1 cellular context compared by ENCODE assay signal in the genomic region with DNA sequence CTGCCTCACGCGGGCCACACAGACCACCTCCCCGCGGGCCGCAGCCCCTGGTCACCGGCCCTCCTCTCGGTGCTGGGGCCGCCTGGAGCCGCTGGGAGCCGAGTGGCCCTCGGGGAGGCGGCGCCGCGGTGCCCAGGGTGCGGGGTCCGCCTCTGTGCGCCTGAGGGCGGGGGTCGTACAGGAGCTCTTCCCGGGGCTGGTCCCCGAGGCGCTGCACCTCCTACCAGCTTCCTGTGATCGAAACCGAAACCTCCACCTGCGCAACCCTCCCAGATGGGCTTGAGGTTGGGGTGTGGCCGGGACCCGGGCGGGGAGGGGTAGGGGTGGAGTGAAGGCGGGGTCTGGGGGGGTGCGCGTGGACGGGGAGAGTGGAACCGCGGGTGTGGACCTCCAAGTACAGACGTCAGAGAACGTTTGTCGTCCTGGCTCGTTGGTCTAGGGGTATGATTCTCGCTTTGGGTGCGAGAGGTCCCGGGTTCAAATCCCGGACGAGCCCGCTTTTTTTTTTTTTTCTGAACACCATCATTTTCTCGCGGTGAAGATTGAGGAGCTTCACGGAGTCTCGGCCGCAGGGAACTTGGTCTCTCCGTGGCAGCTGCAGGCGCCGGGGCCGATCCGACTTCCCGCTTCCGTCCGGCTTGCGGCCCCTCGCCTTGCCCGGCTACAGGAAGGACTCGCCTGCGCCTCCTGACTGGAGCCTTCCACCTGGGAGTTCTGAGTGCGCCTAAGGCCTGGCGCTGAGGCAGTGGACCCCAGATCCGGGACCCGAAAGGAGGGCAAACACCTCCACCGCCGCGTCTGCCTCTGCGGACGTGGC.
TF ChIP-seq lines count a peak whose summit lies in the region.

No MANE protein-coding gene starts in this region.

TF ChIP-seq in HepG2, 621 proteins besides CTCF, POLR2A, EP300 and RAD21 (continued from another document and continues in another):
- TF ChIP-seq, protein P1, sequence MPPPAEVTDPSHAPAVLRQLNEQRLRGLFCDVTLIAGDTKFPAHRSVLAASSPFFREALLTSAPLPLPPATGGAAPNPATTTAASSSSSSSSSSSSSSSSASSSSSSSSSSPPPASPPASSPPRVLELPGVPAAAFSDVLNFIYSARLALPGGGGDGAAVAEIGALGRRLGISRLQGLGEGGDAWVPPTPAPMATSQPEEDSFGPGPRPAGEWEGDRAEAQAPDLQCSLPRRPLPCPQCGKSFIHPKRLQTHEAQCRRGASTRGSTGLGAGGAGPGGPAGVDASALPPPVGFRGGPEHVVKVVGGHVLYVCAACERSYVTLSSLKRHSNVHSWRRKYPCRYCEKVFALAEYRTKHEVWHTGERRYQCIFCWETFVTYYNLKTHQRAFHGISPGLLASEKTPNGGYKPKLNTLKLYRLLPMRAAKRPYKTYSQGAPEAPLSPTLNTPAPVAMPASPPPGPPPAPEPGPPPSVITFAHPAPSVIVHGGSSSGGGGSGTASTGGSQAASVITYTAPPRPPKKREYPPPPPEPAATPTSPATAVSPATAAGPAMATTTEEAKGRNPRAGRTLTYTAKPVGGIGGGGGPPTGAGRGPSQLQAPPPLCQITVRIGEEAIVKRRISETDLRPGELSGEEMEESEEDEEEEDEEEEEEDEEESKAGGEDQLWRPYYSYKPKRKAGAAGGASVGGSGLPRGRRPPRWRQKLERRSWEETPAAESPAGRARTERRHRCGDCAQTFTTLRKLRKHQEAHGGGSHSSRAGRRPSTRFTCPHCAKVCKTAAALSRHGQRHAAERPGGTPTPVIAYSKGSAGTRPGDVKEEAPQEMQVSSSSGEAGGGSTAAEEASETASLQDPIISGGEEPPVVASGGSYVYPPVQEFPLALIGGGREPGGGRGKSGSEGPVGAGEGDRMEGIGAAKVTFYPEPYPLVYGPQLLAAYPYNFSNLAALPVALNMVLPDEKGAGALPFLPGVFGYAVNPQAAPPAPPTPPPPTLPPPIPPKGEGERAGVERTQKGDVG (CRISPR knock-in tag; IDR thresholded peaks at IDR 0.05; ENCODE audit: borderline replicate concordance): peak; percentile 61; the same call in 1 of the 2 replicates
- TF ChIP-seq, protein P2, sequence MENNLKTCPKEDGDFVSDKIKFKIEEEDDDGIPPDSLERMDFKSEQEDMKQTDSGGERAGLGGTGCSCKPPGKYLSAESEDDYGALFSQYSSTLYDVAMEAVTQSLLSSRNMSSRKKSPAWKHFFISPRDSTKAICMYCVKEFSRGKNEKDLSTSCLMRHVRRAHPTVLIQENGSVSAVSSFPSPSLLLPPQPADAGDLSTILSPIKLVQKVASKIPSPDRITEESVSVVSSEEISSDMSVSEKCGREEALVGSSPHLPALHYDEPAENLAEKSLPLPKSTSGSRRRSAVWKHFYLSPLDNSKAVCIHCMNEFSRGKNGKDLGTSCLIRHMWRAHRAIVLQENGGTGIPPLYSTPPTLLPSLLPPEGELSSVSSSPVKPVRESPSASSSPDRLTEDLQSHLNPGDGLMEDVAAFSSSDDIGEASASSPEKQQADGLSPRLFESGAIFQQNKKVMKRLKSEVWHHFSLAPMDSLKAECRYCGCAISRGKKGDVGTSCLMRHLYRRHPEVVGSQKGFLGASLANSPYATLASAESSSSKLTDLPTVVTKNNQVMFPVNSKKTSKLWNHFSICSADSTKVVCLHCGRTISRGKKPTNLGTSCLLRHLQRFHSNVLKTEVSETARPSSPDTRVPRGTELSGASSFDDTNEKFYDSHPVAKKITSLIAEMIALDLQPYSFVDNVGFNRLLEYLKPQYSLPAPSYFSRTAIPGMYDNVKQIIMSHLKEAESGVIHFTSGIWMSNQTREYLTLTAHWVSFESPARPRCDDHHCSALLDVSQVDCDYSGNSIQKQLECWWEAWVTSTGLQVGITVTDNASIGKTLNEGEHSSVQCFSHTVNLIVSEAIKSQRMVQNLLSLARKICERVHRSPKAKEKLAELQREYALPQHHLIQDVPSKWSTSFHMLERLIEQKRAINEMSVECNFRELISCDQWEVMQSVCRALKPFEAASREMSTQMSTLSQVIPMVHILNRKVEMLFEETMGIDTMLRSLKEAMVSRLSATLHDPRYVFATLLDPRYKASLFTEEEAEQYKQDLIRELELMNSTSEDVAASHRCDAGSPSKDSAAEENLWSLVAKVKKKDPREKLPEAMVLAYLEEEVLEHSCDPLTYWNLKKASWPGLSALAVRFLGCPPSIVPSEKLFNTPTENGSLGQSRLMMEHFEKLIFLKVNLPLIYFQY (CRISPR knock-in tag; IDR thresholded peaks at IDR 0.05; ENCODE audit: borderline replicate concordance): no peak
- TF ChIP-seq, protein P3, sequence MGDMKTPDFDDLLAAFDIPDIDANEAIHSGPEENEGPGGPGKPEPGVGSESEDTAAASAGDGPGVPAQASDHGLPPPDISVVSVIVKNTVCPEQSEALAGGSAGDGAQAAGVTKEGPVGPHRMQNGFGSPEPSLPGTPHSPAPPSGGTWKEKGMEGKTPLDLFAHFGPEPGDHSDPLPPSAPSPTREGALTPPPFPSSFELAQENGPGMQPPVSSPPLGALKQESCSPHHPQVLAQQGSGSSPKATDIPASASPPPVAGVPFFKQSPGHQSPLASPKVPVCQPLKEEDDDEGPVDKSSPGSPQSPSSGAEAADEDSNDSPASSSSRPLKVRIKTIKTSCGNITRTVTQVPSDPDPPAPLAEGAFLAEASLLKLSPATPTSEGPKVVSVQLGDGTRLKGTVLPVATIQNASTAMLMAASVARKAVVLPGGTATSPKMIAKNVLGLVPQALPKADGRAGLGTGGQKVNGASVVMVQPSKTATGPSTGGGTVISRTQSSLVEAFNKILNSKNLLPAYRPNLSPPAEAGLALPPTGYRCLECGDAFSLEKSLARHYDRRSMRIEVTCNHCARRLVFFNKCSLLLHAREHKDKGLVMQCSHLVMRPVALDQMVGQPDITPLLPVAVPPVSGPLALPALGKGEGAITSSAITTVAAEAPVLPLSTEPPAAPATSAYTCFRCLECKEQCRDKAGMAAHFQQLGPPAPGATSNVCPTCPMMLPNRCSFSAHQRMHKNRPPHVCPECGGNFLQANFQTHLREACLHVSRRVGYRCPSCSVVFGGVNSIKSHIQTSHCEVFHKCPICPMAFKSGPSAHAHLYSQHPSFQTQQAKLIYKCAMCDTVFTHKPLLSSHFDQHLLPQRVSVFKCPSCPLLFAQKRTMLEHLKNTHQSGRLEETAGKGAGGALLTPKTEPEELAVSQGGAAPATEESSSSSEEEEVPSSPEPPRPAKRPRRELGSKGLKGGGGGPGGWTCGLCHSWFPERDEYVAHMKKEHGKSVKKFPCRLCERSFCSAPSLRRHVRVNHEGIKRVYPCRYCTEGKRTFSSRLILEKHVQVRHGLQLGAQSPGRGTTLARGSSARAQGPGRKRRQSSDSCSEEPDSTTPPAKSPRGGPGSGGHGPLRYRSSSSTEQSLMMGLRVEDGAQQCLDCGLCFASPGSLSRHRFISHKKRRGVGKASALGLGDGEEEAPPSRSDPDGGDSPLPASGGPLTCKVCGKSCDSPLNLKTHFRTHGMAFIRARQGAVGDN (CRISPR knock-in tag; IDR thresholded peaks at IDR 0.05): peak; percentile 56
- TF ChIP-seq KLF6 (CRISPR knock-in tag; IDR thresholded peaks at IDR 0.05) (no peak; the same call in 1 of the 2 replicates), HNRNPK (IDR thresholded peaks at IDR 0.05; ENCODE audit: low read depth, low read length, poor library complexity, severe bottlenecking) (peak; percentile 27), YY1 (IDR thresholded peaks at IDR 0.05; ENCODE audit: insufficient read depth, insufficient replicate concordance, low read depth, low read length) (peak; percentile 4), THAP11 (CRISPR knock-in tag; IDR thresholded peaks at IDR 0.05) (peak; percentile 64; the same call in 1 of the 2 replicates), NONO (IDR thresholded peaks at IDR 0.05) (no peak), NONO (CRISPR knock-in tag; conservative IDR thresholded peaks at IDR 0.05) (0 out of 2 replicates have a peak, but pooled peaks have one; percentile 50), ZNF605 (CRISPR knock-in tag; IDR thresholded peaks at IDR 0.05) (0 out of 2 replicates have a peak, but pooled peaks have one; percentile 20), ZNF788 (CRISPR knock-in tag; IDR thresholded peaks at IDR 0.05; ENCODE audit: borderline replicate concordance) (peak; percentile 54; the same call in 1 of the 2 replicates), MED1 (CRISPR knock-in tag; IDR thresholded peaks at IDR 0.05) (peak; percentile 55; the same call in 1 of the 2 replicates), ZNF446 (CRISPR knock-in tag; IDR thresholded peaks at IDR 0.05) (no peak), BRCA1 (CRISPR knock-in tag; IDR thresholded peaks at IDR 0.05) (no peak), ZNF350 (CRISPR knock-in tag; IDR thresholded peaks at IDR 0.05; ENCODE audit: borderline replicate concordance, low read depth) (peak; percentile 51; the same call in 1 of the 2 replicates), MAZ (IDR thresholded peaks at IDR 0.05; ENCODE audit: borderline replicate concordance, low read depth, low read length) (peak; percentile 84), MAZ (CRISPR knock-in tag; IDR thresholded peaks at IDR 0.05; ENCODE audit: low read depth) (peak; percentile 68), MIXL1 (CRISPR knock-in tag; IDR thresholded peaks at IDR 0.05) (peak; percentile 38; the same call in 1 of the 2 replicates), ZNF773 (CRISPR knock-in tag; IDR thresholded peaks at IDR 0.05; ENCODE audit: borderline replicate concordance) (no peak), RARA (CRISPR knock-in tag; IDR thresholded peaks at IDR 0.05) (no peak), RXRB (CRISPR knock-in tag; IDR thresholded peaks at IDR 0.05; ENCODE audit: borderline replicate concordance) (0 out of 2 replicates have a peak, but pooled peaks have one; percentile 18), HCFC1 (IDR thresholded peaks at IDR 0.05; ENCODE audit: low read depth, low read length) (no peak)
- TF ChIP-seq, protein P4, sequence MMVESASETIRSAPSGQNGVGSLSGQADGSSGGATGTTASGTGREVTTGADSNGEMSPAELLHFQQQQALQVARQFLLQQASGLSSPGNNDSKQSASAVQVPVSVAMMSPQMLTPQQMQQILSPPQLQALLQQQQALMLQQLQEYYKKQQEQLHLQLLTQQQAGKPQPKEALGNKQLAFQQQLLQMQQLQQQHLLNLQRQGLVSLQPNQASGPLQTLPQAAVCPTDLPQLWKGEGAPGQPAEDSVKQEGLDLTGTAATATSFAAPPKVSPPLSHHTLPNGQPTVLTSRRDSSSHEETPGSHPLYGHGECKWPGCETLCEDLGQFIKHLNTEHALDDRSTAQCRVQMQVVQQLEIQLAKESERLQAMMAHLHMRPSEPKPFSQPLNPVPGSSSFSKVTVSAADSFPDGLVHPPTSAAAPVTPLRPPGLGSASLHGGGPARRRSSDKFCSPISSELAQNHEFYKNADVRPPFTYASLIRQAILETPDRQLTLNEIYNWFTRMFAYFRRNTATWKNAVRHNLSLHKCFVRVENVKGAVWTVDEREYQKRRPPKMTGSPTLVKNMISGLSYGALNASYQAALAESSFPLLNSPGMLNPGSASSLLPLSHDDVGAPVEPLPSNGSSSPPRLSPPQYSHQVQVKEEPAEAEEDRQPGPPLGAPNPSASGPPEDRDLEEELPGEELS (CRISPR knock-in tag; IDR thresholded peaks at IDR 0.05): peak; percentile 23; the same call in 1 of the 2 replicates
- TF ChIP-seq, protein P5, sequence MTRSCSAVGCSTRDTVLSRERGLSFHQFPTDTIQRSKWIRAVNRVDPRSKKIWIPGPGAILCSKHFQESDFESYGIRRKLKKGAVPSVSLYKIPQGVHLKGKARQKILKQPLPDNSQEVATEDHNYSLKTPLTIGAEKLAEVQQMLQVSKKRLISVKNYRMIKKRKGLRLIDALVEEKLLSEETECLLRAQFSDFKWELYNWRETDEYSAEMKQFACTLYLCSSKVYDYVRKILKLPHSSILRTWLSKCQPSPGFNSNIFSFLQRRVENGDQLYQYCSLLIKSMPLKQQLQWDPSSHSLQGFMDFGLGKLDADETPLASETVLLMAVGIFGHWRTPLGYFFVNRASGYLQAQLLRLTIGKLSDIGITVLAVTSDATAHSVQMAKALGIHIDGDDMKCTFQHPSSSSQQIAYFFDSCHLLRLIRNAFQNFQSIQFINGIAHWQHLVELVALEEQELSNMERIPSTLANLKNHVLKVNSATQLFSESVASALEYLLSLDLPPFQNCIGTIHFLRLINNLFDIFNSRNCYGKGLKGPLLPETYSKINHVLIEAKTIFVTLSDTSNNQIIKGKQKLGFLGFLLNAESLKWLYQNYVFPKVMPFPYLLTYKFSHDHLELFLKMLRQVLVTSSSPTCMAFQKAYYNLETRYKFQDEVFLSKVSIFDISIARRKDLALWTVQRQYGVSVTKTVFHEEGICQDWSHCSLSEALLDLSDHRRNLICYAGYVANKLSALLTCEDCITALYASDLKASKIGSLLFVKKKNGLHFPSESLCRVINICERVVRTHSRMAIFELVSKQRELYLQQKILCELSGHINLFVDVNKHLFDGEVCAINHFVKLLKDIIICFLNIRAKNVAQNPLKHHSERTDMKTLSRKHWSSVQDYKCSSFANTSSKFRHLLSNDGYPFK (CRISPR knock-in tag; IDR thresholded peaks at IDR 0.05; ENCODE audit: borderline replicate concordance): peak; percentile 36; the same call in 1 of the 2 replicates
- TF ChIP-seq, protein P6, sequence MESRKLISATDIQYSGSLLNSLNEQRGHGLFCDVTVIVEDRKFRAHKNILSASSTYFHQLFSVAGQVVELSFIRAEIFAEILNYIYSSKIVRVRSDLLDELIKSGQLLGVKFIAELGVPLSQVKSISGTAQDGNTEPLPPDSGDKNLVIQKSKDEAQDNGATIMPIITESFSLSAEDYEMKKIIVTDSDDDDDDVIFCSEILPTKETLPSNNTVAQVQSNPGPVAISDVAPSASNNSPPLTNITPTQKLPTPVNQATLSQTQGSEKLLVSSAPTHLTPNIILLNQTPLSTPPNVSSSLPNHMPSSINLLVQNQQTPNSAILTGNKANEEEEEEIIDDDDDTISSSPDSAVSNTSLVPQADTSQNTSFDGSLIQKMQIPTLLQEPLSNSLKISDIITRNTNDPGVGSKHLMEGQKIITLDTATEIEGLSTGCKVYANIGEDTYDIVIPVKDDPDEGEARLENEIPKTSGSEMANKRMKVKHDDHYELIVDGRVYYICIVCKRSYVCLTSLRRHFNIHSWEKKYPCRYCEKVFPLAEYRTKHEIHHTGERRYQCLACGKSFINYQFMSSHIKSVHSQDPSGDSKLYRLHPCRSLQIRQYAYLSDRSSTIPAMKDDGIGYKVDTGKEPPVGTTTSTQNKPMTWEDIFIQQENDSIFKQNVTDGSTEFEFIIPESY (CRISPR knock-in tag; IDR thresholded peaks at IDR 0.05): peak; percentile 81
- TF ChIP-seq, protein P7, sequence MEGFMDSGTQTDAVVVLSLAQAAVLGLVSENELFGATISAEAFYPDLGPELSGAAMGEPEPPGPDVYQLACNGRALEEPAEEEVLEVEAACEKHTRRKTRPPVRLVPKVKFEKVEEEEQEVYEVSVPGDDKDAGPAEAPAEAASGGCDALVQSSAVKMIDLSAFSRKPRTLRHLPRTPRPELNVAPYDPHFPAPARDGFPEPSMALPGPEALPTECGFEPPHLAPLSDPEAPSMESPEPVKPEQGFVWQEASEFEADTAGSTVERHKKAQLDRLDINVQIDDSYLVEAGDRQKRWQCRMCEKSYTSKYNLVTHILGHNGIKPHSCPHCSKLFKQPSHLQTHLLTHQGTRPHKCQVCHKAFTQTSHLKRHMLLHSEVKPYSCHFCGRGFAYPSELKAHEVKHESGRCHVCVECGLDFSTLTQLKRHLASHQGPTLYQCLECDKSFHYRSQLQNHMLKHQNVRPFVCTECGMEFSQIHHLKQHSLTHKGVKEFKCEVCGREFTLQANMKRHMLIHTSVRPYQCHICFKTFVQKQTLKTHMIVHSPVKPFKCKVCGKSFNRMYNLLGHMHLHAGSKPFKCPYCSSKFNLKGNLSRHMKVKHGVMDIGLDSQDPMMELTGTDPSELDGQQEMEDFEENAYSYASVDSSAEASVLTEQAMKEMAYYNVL (CRISPR knock-in tag; IDR thresholded peaks at IDR 0.05; ENCODE audit: borderline replicate concordance): 0 out of 2 replicates have a peak, but pooled peaks have one; percentile 55
